ENCODE assay signal across 22 cellular contexts in the genomic region with DNA sequence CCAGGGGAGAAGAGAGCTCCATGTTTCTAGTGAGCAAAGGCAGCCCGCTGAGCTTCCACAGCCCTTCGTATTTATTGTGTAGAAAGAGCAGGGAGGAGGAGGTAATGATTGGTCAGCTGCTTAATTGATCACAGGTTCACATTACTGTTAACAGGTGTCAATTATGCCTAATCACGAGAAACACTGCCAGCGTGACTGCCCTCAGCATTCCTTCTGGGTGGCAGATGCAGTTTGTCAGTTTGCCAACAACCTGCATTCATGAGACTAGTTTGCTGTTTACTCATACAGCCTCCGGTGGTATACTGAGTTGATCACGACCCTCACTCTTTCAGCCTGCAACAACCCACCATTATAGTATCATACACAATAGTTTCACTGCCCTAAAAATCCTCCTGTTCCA. TPM values are rescaled to one million over a fixed set of nuclear protein-coding genes. Genes with fewer than 3 reads are reported as not detected.
"Had no signal": no experiment of that assay in that cellular context is flagged by ENCODE, and none has a peak within 500 bp of the region (broad histone marks: within the 10 kb centered on the region; RNA-seq: fewer than 3 reads in every experiment).

No MANE protein-coding gene starts in this region.

RNA-seq across cellular contexts. Expression of a gene that starts 7.5 kb away (rescaled TPM):
- total RNA-seq: activated CD4-positive, alpha-beta memory T cell treated with anti-CD3 and anti-CD28 coated beads for 36 hours; activated CD4-positive, alpha-beta T cell treated with anti-CD3 and anti-CD28 coated beads for 36 hours; activated CD4-positive, alpha-beta T cell treated with anti-CD3 and anti-CD28 coated beads, Interleukin-2, amount 10 ng/mL, durations not matched to agents 24 days and 14 days; activated CD8-positive, alpha-beta memory T cell treated with anti-CD3 and anti-CD28 coated beads for 36 hours; activated CD8-positive, alpha-beta memory T cell treated with anti-CD3 and anti-CD28 coated beads, Interleukin-2, amount 10 ng/mL, durations not matched to agents 7 days and 5 days; activated CD8-positive, alpha-beta T cell treated with anti-CD3 and anti-CD28 coated beads, Interleukin-2, amount 10 ng/mL, durations not matched to agents 7 days and 5 days; activated naive CD4-positive, alpha-beta T cell treated with anti-CD3 and anti-CD28 coated beads for 36 hours; activated naive CD8-positive, alpha-beta T cell treated with anti-CD3 and anti-CD28 coated beads for 36 hours; activated T-helper 1 cell treated with anti-CD3 and anti-CD28 coated beads, Interleukin-12 subunit alpha, Interleukin-12 subunit beta, Interleukin-2, Interleukin-4 antibody, amounts not matched to agents 30 ng/mL and 10 ng/mL and 1 ng/mL, durations not matched to agents 14 hours and 24 hours and 36 hours; activated T-helper 2 cell treated with anti-CD3 and anti-CD28 coated beads, Interferon-gamma antibody, Interleukin-2, Interleukin-4, amounts not matched to agents 10 μg/mL and 5 μg/mL and 100 μg/mL, durations not matched to agents 14 hours and 24 hours and 36 hours; aorta; cardiac muscle cell; cerebellum; epithelial cell of proximal tubule; glomerular endothelial cell; T-helper 1 cell treated with Interleukin-12 subunit alpha and Interleukin-12 subunit beta and Interleukin-4 antibody, amounts not matched to agents 30 ng/mL and 1 ng/mL, for 36 hours had no signal

RNA-seq across cellular contexts. Expression of a gene that starts 19.6 kb away (rescaled TPM):
- total RNA-seq: activated CD4-positive, alpha-beta memory T cell treated with anti-CD3 and anti-CD28 coated beads for 36 hours; activated CD4-positive, alpha-beta T cell treated with anti-CD3 and anti-CD28 coated beads for 36 hours; activated CD4-positive, alpha-beta T cell treated with anti-CD3 and anti-CD28 coated beads, Interleukin-2, amount 10 ng/mL, durations not matched to agents 24 days and 14 days; activated CD8-positive, alpha-beta memory T cell treated with anti-CD3 and anti-CD28 coated beads for 36 hours; activated CD8-positive, alpha-beta memory T cell treated with anti-CD3 and anti-CD28 coated beads, Interleukin-2, amount 10 ng/mL, durations not matched to agents 7 days and 5 days; activated CD8-positive, alpha-beta T cell treated with anti-CD3 and anti-CD28 coated beads, Interleukin-2, amount 10 ng/mL, durations not matched to agents 7 days and 5 days; activated naive CD4-positive, alpha-beta T cell treated with anti-CD3 and anti-CD28 coated beads for 36 hours; activated naive CD8-positive, alpha-beta T cell treated with anti-CD3 and anti-CD28 coated beads for 36 hours; activated T-helper 1 cell treated with anti-CD3 and anti-CD28 coated beads, Interleukin-12 subunit alpha, Interleukin-12 subunit beta, Interleukin-2, Interleukin-4 antibody, amounts not matched to agents 30 ng/mL and 10 ng/mL and 1 ng/mL, durations not matched to agents 14 hours and 24 hours and 36 hours; activated T-helper 2 cell treated with anti-CD3 and anti-CD28 coated beads, Interferon-gamma antibody, Interleukin-2, Interleukin-4, amounts not matched to agents 10 μg/mL and 5 μg/mL and 100 μg/mL, durations not matched to agents 14 hours and 24 hours and 36 hours; cardiac muscle cell; epithelial cell of proximal tubule; glomerular endothelial cell; T-helper 1 cell treated with Interleukin-12 subunit alpha and Interleukin-12 subunit beta and Interleukin-4 antibody, amounts not matched to agents 30 ng/mL and 1 ng/mL, for 36 hours had no signal

RNA-seq across cellular contexts. Expression of a gene that starts 27.0 kb away (rescaled TPM):
- total RNA-seq: activated CD4-positive, alpha-beta memory T cell treated with anti-CD3 and anti-CD28 coated beads for 36 hours; activated CD4-positive, alpha-beta T cell treated with anti-CD3 and anti-CD28 coated beads for 36 hours; activated CD4-positive, alpha-beta T cell treated with anti-CD3 and anti-CD28 coated beads, Interleukin-2, amount 10 ng/mL, durations not matched to agents 24 days and 14 days; activated CD8-positive, alpha-beta memory T cell treated with anti-CD3 and anti-CD28 coated beads for 36 hours; activated CD8-positive, alpha-beta memory T cell treated with anti-CD3 and anti-CD28 coated beads, Interleukin-2, amount 10 ng/mL, durations not matched to agents 7 days and 5 days; activated CD8-positive, alpha-beta T cell treated with anti-CD3 and anti-CD28 coated beads, Interleukin-2, amount 10 ng/mL, durations not matched to agents 7 days and 5 days; activated naive CD4-positive, alpha-beta T cell treated with anti-CD3 and anti-CD28 coated beads for 36 hours; activated naive CD8-positive, alpha-beta T cell treated with anti-CD3 and anti-CD28 coated beads for 36 hours; activated T-helper 1 cell treated with anti-CD3 and anti-CD28 coated beads, Interleukin-12 subunit alpha, Interleukin-12 subunit beta, Interleukin-2, Interleukin-4 antibody, amounts not matched to agents 30 ng/mL and 10 ng/mL and 1 ng/mL, durations not matched to agents 14 hours and 24 hours and 36 hours; activated T-helper 2 cell treated with anti-CD3 and anti-CD28 coated beads, Interferon-gamma antibody, Interleukin-2, Interleukin-4, amounts not matched to agents 10 μg/mL and 5 μg/mL and 100 μg/mL, durations not matched to agents 14 hours and 24 hours and 36 hours; aorta; breast epithelium; cardiac muscle cell; cerebellum; dermis blood vessel endothelial cell; epithelial cell of proximal tubule; glomerular endothelial cell; heart right ventricle; T-helper 1 cell treated with Interleukin-12 subunit alpha and Interleukin-12 subunit beta and Interleukin-4 antibody, amounts not matched to agents 30 ng/mL and 1 ng/mL, for 36 hours had no signal
- polyA plus RNA-seq: cardiac muscle cell had no signal

RNA-seq across cellular contexts. Expression of a gene that starts 48.6 kb away (rescaled TPM):
- total RNA-seq: activated CD4-positive, alpha-beta memory T cell treated with anti-CD3 and anti-CD28 coated beads for 36 hours; activated CD4-positive, alpha-beta T cell treated with anti-CD3 and anti-CD28 coated beads for 36 hours; activated CD4-positive, alpha-beta T cell treated with anti-CD3 and anti-CD28 coated beads, Interleukin-2, amount 10 ng/mL, durations not matched to agents 24 days and 14 days; activated CD8-positive, alpha-beta memory T cell treated with anti-CD3 and anti-CD28 coated beads for 36 hours; activated CD8-positive, alpha-beta memory T cell treated with anti-CD3 and anti-CD28 coated beads, Interleukin-2, amount 10 ng/mL, durations not matched to agents 7 days and 5 days; activated CD8-positive, alpha-beta T cell treated with anti-CD3 and anti-CD28 coated beads, Interleukin-2, amount 10 ng/mL, durations not matched to agents 7 days and 5 days; activated naive CD4-positive, alpha-beta T cell treated with anti-CD3 and anti-CD28 coated beads for 36 hours; activated naive CD8-positive, alpha-beta T cell treated with anti-CD3 and anti-CD28 coated beads for 36 hours; activated T-helper 1 cell treated with anti-CD3 and anti-CD28 coated beads, Interleukin-12 subunit alpha, Interleukin-12 subunit beta, Interleukin-2, Interleukin-4 antibody, amounts not matched to agents 30 ng/mL and 10 ng/mL and 1 ng/mL, durations not matched to agents 14 hours and 24 hours and 36 hours; activated T-helper 2 cell treated with anti-CD3 and anti-CD28 coated beads, Interferon-gamma antibody, Interleukin-2, Interleukin-4, amounts not matched to agents 10 μg/mL and 5 μg/mL and 100 μg/mL, durations not matched to agents 14 hours and 24 hours and 36 hours; aorta; cardiac muscle cell; cerebellum; epithelial cell of proximal tubule; glomerular endothelial cell; heart right ventricle; T-helper 1 cell treated with Interleukin-12 subunit alpha and Interleukin-12 subunit beta and Interleukin-4 antibody, amounts not matched to agents 30 ng/mL and 1 ng/mL, for 36 hours had no signal

RNA-seq across cellular contexts. Expression of a gene that starts 52.4 kb away (rescaled TPM):
- total RNA-seq: activated CD4-positive, alpha-beta memory T cell treated with anti-CD3 and anti-CD28 coated beads for 36 hours; activated CD4-positive, alpha-beta T cell treated with anti-CD3 and anti-CD28 coated beads for 36 hours; activated CD4-positive, alpha-beta T cell treated with anti-CD3 and anti-CD28 coated beads, Interleukin-2, amount 10 ng/mL, durations not matched to agents 24 days and 14 days; activated CD8-positive, alpha-beta memory T cell treated with anti-CD3 and anti-CD28 coated beads for 36 hours; activated CD8-positive, alpha-beta memory T cell treated with anti-CD3 and anti-CD28 coated beads, Interleukin-2, amount 10 ng/mL, durations not matched to agents 7 days and 5 days; activated CD8-positive, alpha-beta T cell treated with anti-CD3 and anti-CD28 coated beads, Interleukin-2, amount 10 ng/mL, durations not matched to agents 7 days and 5 days; activated naive CD4-positive, alpha-beta T cell treated with anti-CD3 and anti-CD28 coated beads for 36 hours; activated naive CD8-positive, alpha-beta T cell treated with anti-CD3 and anti-CD28 coated beads for 36 hours; activated T-helper 1 cell treated with anti-CD3 and anti-CD28 coated beads, Interleukin-12 subunit alpha, Interleukin-12 subunit beta, Interleukin-2, Interleukin-4 antibody, amounts not matched to agents 30 ng/mL and 10 ng/mL and 1 ng/mL, durations not matched to agents 14 hours and 24 hours and 36 hours; activated T-helper 2 cell treated with anti-CD3 and anti-CD28 coated beads, Interferon-gamma antibody, Interleukin-2, Interleukin-4, amounts not matched to agents 10 μg/mL and 5 μg/mL and 100 μg/mL, durations not matched to agents 14 hours and 24 hours and 36 hours; adrenal gland; aorta; cardiac muscle cell; dermis blood vessel endothelial cell; epithelial cell of proximal tubule; esophagus mucosa; gastroesophageal sphincter; glomerular endothelial cell; heart right ventricle; T-helper 1 cell treated with Interleukin-12 subunit alpha and Interleukin-12 subunit beta and Interleukin-4 antibody, amounts not matched to agents 30 ng/mL and 1 ng/mL, for 36 hours had no signal
- polyA plus RNA-seq: adrenal gland, aorta, cardiac muscle cell, heart right ventricle had no signal
